In the genomic region with DNA sequence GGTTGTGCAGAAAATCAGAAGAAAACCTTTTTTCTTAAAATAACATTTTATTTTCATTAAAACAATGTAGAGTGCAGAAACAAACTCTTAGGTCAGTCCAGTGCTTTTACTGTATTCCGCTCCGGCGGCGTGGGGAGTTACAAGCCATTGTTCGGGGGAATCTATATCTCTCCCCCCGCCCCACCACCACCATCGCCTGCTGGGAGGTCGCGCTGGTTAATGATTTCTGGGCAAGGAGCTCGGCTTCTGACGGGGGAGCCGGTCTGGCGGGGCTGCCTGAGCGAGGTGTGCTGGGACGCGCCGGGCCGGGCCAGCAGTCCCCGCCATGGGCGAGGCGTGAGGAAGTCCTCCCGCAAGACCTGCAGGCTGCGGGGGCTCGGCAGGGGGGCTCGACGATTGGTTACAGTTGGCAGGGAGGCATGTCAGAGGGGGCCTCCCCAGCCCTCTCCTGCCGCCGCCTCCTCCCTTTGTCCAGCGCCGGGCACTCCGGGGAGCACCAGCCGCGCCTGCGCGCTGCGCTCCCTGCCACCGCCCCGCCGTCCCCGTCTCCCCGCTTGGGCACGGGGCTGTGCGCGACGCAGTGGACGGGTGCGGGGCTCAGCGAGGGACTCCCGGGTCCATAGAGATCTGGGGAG, we compare ENCODE assay signal across 8 cellular contexts.
DNase-seq lines count a peak whose midpoint lies in the region; ATAC-seq lines count a peak whose summit lies in the region.

No MANE protein-coding gene starts in this region.

- peaks cover 40% of the 10 kb centered on the region for H3K36me3 Mint-ChIP-seq in dendritic cell treated with granulocyte-macrophage colony-stimulating factor and Interleukin-4, amounts not matched to agents 40 ng/mL and 50 ng/mL, for 4 days (ENCODE audit: low read depth)

- peaks cover 48% of the 10 kb centered on the region for H3K4me1 Mint-ChIP-seq in dendritic cell treated with granulocyte-macrophage colony-stimulating factor and Interleukin-4, amounts not matched to agents 40 ng/mL and 50 ng/mL, for 4 days (ENCODE audit: low read depth)

- no peaks in the 10 kb centered on the region for H3K9me3 Mint-ChIP-seq in dendritic cell treated with granulocyte-macrophage colony-stimulating factor and Interleukin-4, amounts not matched to agents 40 ng/mL and 50 ng/mL, for 4 days

- intact Hi-C loops in dendritic cell treated with granulocyte-macrophage colony-stimulating factor and Interleukin-4, amounts not matched to agents 40 ng/mL and 50 ng/mL, for 4 days (cut with micrococcal nuclease) = loop anchor here (2.0 to 5.0 kb wide), 4 partner anchors 107 to 301 kb away; a partner anchor contains a TSS

- DNase-seq in AG08395 (ENCODE audit: low spot score) (peak; percentile 73), NCI-H1105 (lab: John Stamatoyannopoulos, UW) (peak; percentile 66), left kidney (ENCODE audit: low read depth, low spot score) (peak; percentile 96)
- peak; percentile 52 for DNase-seq in stimulated activated CD4-positive, alpha-beta T cell treated with anti-CD3 and anti-CD28 coated beads, Interleukin-1b, Interleukin-23, amount 100 ng/mL, for 48 hours

- H3K27ac Mint-ChIP-seq in dendritic cell treated with granulocyte-macrophage colony-stimulating factor and Interleukin-4, amounts not matched to agents 40 ng/mL and 50 ng/mL, for 4 days = peak overlapping the region; percentile 91

- H3K4me3 Mint-ChIP-seq in dendritic cell treated with granulocyte-macrophage colony-stimulating factor and Interleukin-4, amounts not matched to agents 40 ng/mL and 50 ng/mL, for 4 days = peak overlapping the region; percentile 92

- ATAC-seq in GM18909 (IDR thresholded peaks at IDR 0.05; ENCODE audit: poor library complexity, unreplicated experiment) = peak; percentile 28
- peak; percentile 19 to 30 for ATAC-seq in activated CD4-positive, CD25-positive, alpha-beta regulatory T cell treated with anti-CD3 and anti-CD28 coated beads, Interleukin-2, amount 50 U/mL, for 24 hours
- ATAC-seq in GM21447 (IDR thresholded peaks at IDR 0.05; ENCODE audit: unreplicated experiment) = no peak

- no peaks in the 10 kb centered on the region for H3K27me3 Mint-ChIP-seq in dendritic cell treated with granulocyte-macrophage colony-stimulating factor and Interleukin-4, amounts not matched to agents 40 ng/mL and 50 ng/mL, for 4 days
